Comparison of ENCODE assay signal across 26 cellular contexts in genomic region chr5:172548981-172549707, GRCh38.
A peak's percentile ranks its signal among the peaks of the same experiment; 100 is the strongest.
DNase-seq lines count a peak whose midpoint lies in the region; ATAC-seq and TF ChIP-seq lines count a peak whose summit lies in the region.
"Had no signal": no experiment of that assay in that cellular context is flagged by ENCODE, and none has a peak within 500 bp of the region (broad histone marks: within the 10 kb centered on the region; RNA-seq: fewer than 3 reads in every experiment).

No MANE protein-coding gene starts in this region.

- 82 to 92% (median 85%) methylated on average over 14 of the region's 14 CpGs for WGBS in spleen, 5 donors

- H3K79me2 ChIP-seq in GM23338 (replicated peaks; ENCODE audit: insufficient read depth): no peaks in the 10 kb centered on the region

- TF ChIP-seq CTCF in GM23338 (conservative IDR thresholded peaks at IDR 0.05; ENCODE audit: low read depth in 2 of 2): no peak
- TF ChIP-seq CTCF in WTC11 (IDR thresholded peaks at IDR 0.05): no peak
- TF ChIP-seq CTCF in mucosa of descending colon (IDR thresholded peaks at IDR 0.05): no peak
- no peak for TF ChIP-seq CTCF in spleen (IDR thresholded peaks at IDR 0.05 in 8 of 11, conservative IDR thresholded peaks at IDR 0.05 in 3 of 11)

- H3K27me3 Mint-ChIP-seq in GM23338 (ENCODE audit: insufficient read depth, low read depth, poor library complexity) (peaks cover 7% of the 10 kb centered on the region), WTC11 (ENCODE audit: low read depth) (peaks cover 13% of the 10 kb centered on the region)

- CTCF ChIA-PET in WTC11 (lab: Charles Lee): interaction anchor here (0.6 to 1.7 kb wide), 6 partner anchors 9 to 165 kb away, joined by 3 to 5 read pairs (median 3); no protein-coding TSS in a partner anchor

- no peaks in the 10 kb centered on the region for H3K4me1 ChIP-seq in GM23338 (ENCODE audit: insufficient read depth)
- peaks cover 2% of the 10 kb centered on the region for H3K4me1 ChIP-seq in mucosa of descending colon (ENCODE audit: low read depth)
- no peaks in the 10 kb centered on the region for H3K4me1 ChIP-seq in spleen
- H3K4me1 ChIP-seq: left lung had no signal

- H3K36me3 ChIP-seq in GM23338 (ENCODE audit: insufficient read depth): no peaks in the 10 kb centered on the region
- H3K36me3 ChIP-seq in mucosa of descending colon (ENCODE audit: low read depth): no peaks in the 10 kb centered on the region
- no peaks in the 10 kb centered on the region for H3K36me3 ChIP-seq in spleen
- H3K36me3 ChIP-seq: esophagus squamous epithelium, gastrocnemius medialis, left lung, MG63 had no signal

- H3K36me3 Mint-ChIP-seq in GM23338 (ENCODE audit: low read depth): no peaks in the 10 kb centered on the region
- no peaks in the 10 kb centered on the region for H3K36me3 Mint-ChIP-seq in WTC11
- H3K36me3 Mint-ChIP-seq: activated naive CD8-positive, alpha-beta T cell; CD14-positive monocyte; immature natural killer cell; type B pancreatic cell had no signal

- no peak for ATAC-seq in GM23338
- 0 out of 2 replicates have a peak, but pooled peaks have one; percentile 19 for ATAC-seq in WTC11
- ATAC-seq in mucosa of descending colon: peak; percentile 19
- ATAC-seq in GM21526 (IDR thresholded peaks at IDR 0.05; ENCODE audit: low FRiP score, unreplicated experiment): no peak
- ATAC-seq: activated CD8-positive, alpha-beta T cell treated with anti-CD3 and anti-CD28 coated beads, Interleukin-2, amount 10 ng/mL, durations not matched to agents 7 days and 5 days; gastrocnemius medialis; GM12878; left lung had no signal

- DNase-seq in GM23338 (ENCODE audit: low spot score): no peak
- no peak for DNase-seq in WTC11 (ENCODE audit: low spot score)
- DNase-seq in mucosa of descending colon: no peak
- peak; percentile 66 for DNase-seq in spleen
- DNase-seq in iPS-NIHi11 (ENCODE audit: low spot score): no peak
- no peak for DNase-seq in NAMALWA (ENCODE audit: low spot score)
- DNase-seq: activated CD4-positive, alpha-beta T cell treated with anti-CD3 and anti-CD28 coated beads for 1 hour; activated CD8-positive, alpha-beta T cell treated with anti-CD3 and anti-CD28 coated beads, Interleukin-2, amount 10 ng/mL, durations not matched to agents 7 days and 5 days; central memory CD4-positive, alpha-beta T cell; esophagus squamous epithelium; gastrocnemius medialis; GM23248; immature natural killer cell; KG1; MG63; NCI-H226; NCI-H774 had no signal

- H3K4me3 Mint-ChIP-seq in GM23338: no peak overlapping the region
- no peak overlapping the region for H3K4me3 Mint-ChIP-seq in WTC11
- H3K4me3 Mint-ChIP-seq: activated CD8-positive, alpha-beta T cell treated with anti-CD3 and anti-CD28 coated beads, Interleukin-2, amount 10 ng/mL, durations not matched to agents 7 days and 5 days; activated naive CD8-positive, alpha-beta T cell; CD14-positive monocyte; immature natural killer cell; neural crest cell; T-helper 1 cell treated with Interleukin-12 subunit alpha and Interleukin-12 subunit beta and Interleukin-4 antibody, amounts not matched to agents 30 μg/mL and 1 μg/mL, for 36 hours; type B pancreatic cell had no signal

- H3K4me1 Mint-ChIP-seq in GM23338 (peaks cover 3% of the 10 kb centered on the region; the same call in 1 of the 3 replicates), WTC11 (peaks cover 7% of the 10 kb centered on the region)
- H3K4me1 Mint-ChIP-seq: immature natural killer cell had no signal

- no peaks in the 10 kb centered on the region for H3K27me3 ChIP-seq in GM23338 (ENCODE audit: insufficient read depth)
- peaks cover 0 to 70% (median 0%) of the 10 kb centered on the region in 7 donors for H3K27me3 ChIP-seq in spleen (replicated peaks in 1 of 7)
- H3K27me3 ChIP-seq: esophagus squamous epithelium, gastrocnemius medialis, left lung had no signal

- no peak for TF ChIP-seq POLR2A in spleen (IDR thresholded peaks at IDR 0.05)

- H3F3A ChIP-seq in GM23338 (replicated peaks; ENCODE audit: low read depth): no peaks in the 10 kb centered on the region

- intact Hi-C loops in mucosa of descending colon (cut with DNase I, micrococcal nuclease) (no loop called here), spleen (cut with DNase I; ENCODE audit: low total_unique reads) (no loop called here)

- H2AFZ ChIP-seq in GM23338: 0 out of 2 replicates have a peak overlapping the region, but pooled peaks have one; percentile 7
- H2AFZ ChIP-seq: GM23248 had no signal

- no peak overlapping the region for H3K4me2 ChIP-seq in GM23338

- H3K27ac Mint-ChIP-seq in GM23338: no peak overlapping the region
- H3K27ac Mint-ChIP-seq in WTC11: no peak overlapping the region
- H3K27ac Mint-ChIP-seq: activated CD8-positive, alpha-beta T cell treated with anti-CD3 and anti-CD28 coated beads, Interleukin-2, amount 10 ng/mL, durations not matched to agents 7 days and 5 days; activated naive CD8-positive, alpha-beta T cell; activated T-helper 2 cell treated with anti-CD3 and anti-CD28 coated beads, Interferon-gamma antibody, Interleukin-2, Interleukin-4, amounts not matched to agents 10 μg/mL and 5 μg/mL and 100 μg/mL, durations not matched to agents 14 hours and 24 hours and 36 hours; immature natural killer cell; T-helper 1 cell treated with Interleukin-12 subunit alpha and Interleukin-12 subunit beta and Interleukin-4 antibody, amounts not matched to agents 30 μg/mL and 1 μg/mL, for 36 hours; type B pancreatic cell had no signal

- POLR2A ChIA-PET in WTC11 (lab: Charles Lee): interaction anchor here (0.6 kb wide), 1 partner anchor 117 kb away, joined by 5 read pairs; no protein-coding TSS in a partner anchor

- H3K4me3 ChIP-seq in GM23338 (no peak overlapping the region), mucosa of descending colon (no peak overlapping the region), spleen (no peak overlapping the region)
- H3K4me3 ChIP-seq: esophagus squamous epithelium, gastrocnemius medialis, GM12878, GM23248, left lung, MG63 had no signal

- H3K9me3 Mint-ChIP-seq in GM23338: no peaks in the 10 kb centered on the region
- no peaks in the 10 kb centered on the region for H3K9me3 Mint-ChIP-seq in WTC11
- H3K9me3 Mint-ChIP-seq: activated T-helper 2 cell treated with anti-CD3 and anti-CD28 coated beads, Interferon-gamma antibody, Interleukin-2, Interleukin-4, amounts not matched to agents 10 μg/mL and 5 μg/mL and 100 μg/mL, durations not matched to agents 14 hours and 24 hours and 36 hours; immature natural killer cell; neural crest cell; T-helper 1 cell treated with Interleukin-12 subunit alpha and Interleukin-12 subunit beta and Interleukin-4 antibody, amounts not matched to agents 30 μg/mL and 1 μg/mL, for 36 hours; type B pancreatic cell had no signal

- no peaks in the 10 kb centered on the region for H3K9me3 ChIP-seq in mucosa of descending colon
- H3K9me3 ChIP-seq in spleen: no peaks in the 10 kb centered on the region
- H3K9me3 ChIP-seq: esophagus squamous epithelium, gastrocnemius medialis, left lung, MG63 had no signal

- no peaks in the 10 kb centered on the region for H4K20me1 ChIP-seq in GM23338 (replicated peaks; ENCODE audit: insufficient read depth)

- no peaks in the 10 kb centered on the region for H3K9me2 ChIP-seq in GM23338 (ENCODE audit: insufficient read depth)

- no peak overlapping the region for H3K27ac ChIP-seq in GM23338 (ENCODE audit: low read depth)
- H3K27ac ChIP-seq in spleen: no peak overlapping the region
- H3K27ac ChIP-seq: GM23248, left lung had no signal

TF ChIP-seq in GM23338, 12 proteins besides CTCF, POLR2A, EP300 and RAD21 (continues in another document):
- TF ChIP-seq ZNF114 (CRISPR knock-in tag; IDR thresholded peaks at IDR 0.05) (no peak), JUNB (IDR thresholded peaks at IDR 0.05; ENCODE audit: unreplicated experiment) (no peak), ETS1 (IDR thresholded peaks at IDR 0.05) (no peak), NANOG (IDR thresholded peaks at IDR 0.05; ENCODE audit: borderline replicate concordance) (no peak), EZH2 (IDR thresholded peaks at IDR 0.05; ENCODE audit: low read depth, unreplicated experiment) (no peak), STAT1 (IDR thresholded peaks at IDR 0.05; ENCODE audit: unreplicated experiment) (no peak), CREB1 (CRISPR knock-in tag; IDR thresholded peaks at IDR 0.05; ENCODE audit: low read depth) (no peak), ZNF331 (CRISPR knock-in tag; IDR thresholded peaks at IDR 0.05; ENCODE audit: low read depth) (no peak)

TF ChIP-seq in WTC11, 78 proteins besides CTCF, POLR2A, EP300 and RAD21 (continues in another document):
- TF ChIP-seq HMGXB4 (CRISPR knock-in tag; IDR thresholded peaks at IDR 0.05) (no peak), OVOL2 (CRISPR knock-in tag; IDR thresholded peaks at IDR 0.05; ENCODE audit: borderline replicate concordance) (no peak), ATF6 (CRISPR knock-in tag; IDR thresholded peaks at IDR 0.05) (no peak), ZNF219 (CRISPR knock-in tag; IDR thresholded peaks at IDR 0.05; ENCODE audit: borderline replicate concordance) (no peak), FOXK1 (CRISPR knock-in tag; IDR thresholded peaks at IDR 0.05) (no peak)

Comparison
In these comparisons a context has a peak if more than half of its experiments do, and no peak if none do; other contexts are left out.
1. ATAC-seq: peak in WTC11 (single experiment) and mucosa of descending colon (single experiment); none in GM23338 (single experiment) and GM21526 (single experiment).